In genomic region chr4:4385729-4386295, GRCh38 we compare ENCODE assay signal across 8 cellular contexts. TPM values are rescaled to one million over a fixed set of nuclear protein-coding genes. Genes with fewer than 3 reads are reported as not detected.
DNase-seq lines count a peak whose midpoint lies in the region; ATAC-seq lines count a peak whose summit lies in the region.

No MANE protein-coding gene starts in this region.

- no peaks in the 10 kb centered on the region for H3K9me3 ChIP-seq in iPS-15b (ENCODE audit: control insufficient read depth, insufficient read depth, low read length)

- H3K9ac ChIP-seq in iPS-15b (ENCODE audit: low read depth, low read length): no peak overlapping the region

- H3K36me3 Mint-ChIP-seq in activated CD8-positive, alpha-beta memory T cell treated with anti-CD3 and anti-CD28 coated beads, Interleukin-2, amount 10 ng/mL, durations not matched to agents 7 days and 5 days: no peaks in the 10 kb centered on the region
- H3K36me3 Mint-ChIP-seq in activated CD8-positive, alpha-beta T cell treated with anti-CD3 and anti-CD28 coated beads, Interleukin-2, amount 10 ng/mL, durations not matched to agents 7 days and 5 days (ENCODE audit: low read depth): no peaks in the 10 kb centered on the region

- no peak for DNase-seq in activated CD8-positive, alpha-beta memory T cell treated with anti-CD3 and anti-CD28 coated beads, Interleukin-2, amount 10 ng/mL, durations not matched to agents 7 days and 5 days
- DNase-seq in activated CD8-positive, alpha-beta memory T cell treated with anti-CD3 and anti-CD28 coated beads, Interleukin-2, amount 50 U/mL, for 4 hours: no peak
- no peak for DNase-seq in activated CD8-positive, alpha-beta T cell treated with anti-CD3 and anti-CD28 coated beads, Interleukin-2, amount 10 ng/mL, durations not matched to agents 7 days and 5 days
- DNase-seq in stimulated activated naive CD8-positive, alpha-beta T cell treated with anti-CD3 and anti-CD28 coated beads, Interleukin-15, amount 100 ng/mL, for 72 hours: no peak
- DNase-seq in Kasumi-1 (lab: John Stamatoyannopoulos, UW) (no peak), NCI-H1436 treated with DMSO at 0.1 percent for 48 hours (lab: John Stamatoyannopoulos, UW) (no peak), activated gamma-delta T cell (lab: John Stamatoyannopoulos, UW) (no peak)

- POLR2A ChIA-PET in activated CD8-positive, alpha-beta T cell treated with anti-CD3 and anti-CD28 coated beads, Interleukin-2, amount 10 ng/mL, durations not matched to agents 7 days and 5 days (lab: Charles Lee): no interaction called here

- peak overlapping the region; percentile 60 for H3K4me3 ChIP-seq in iPS-15b (ENCODE audit: low read depth, low read length)

- H3K9me3 Mint-ChIP-seq in activated CD8-positive, alpha-beta memory T cell treated with anti-CD3 and anti-CD28 coated beads, Interleukin-2, amount 10 ng/mL, durations not matched to agents 7 days and 5 days (ENCODE audit: low read depth): no peaks in the 10 kb centered on the region
- H3K9me3 Mint-ChIP-seq in activated CD8-positive, alpha-beta T cell treated with anti-CD3 and anti-CD28 coated beads, Interleukin-2, amount 10 ng/mL, durations not matched to agents 7 days and 5 days (ENCODE audit: insufficient read depth): no peaks in the 10 kb centered on the region
- H3K9me3 Mint-ChIP-seq in stimulated activated naive CD8-positive, alpha-beta T cell treated with anti-CD3 and anti-CD28 coated beads, Interleukin-15, amount 100 ng/mL, for 72 hours: no peaks in the 10 kb centered on the region

- peaks cover 4% of the 10 kb centered on the region for H3K36me3 ChIP-seq in iPS-15b (ENCODE audit: control insufficient read depth, insufficient read depth, low read length)

- peaks cover 44% of the 10 kb centered on the region for H3K27me3 Mint-ChIP-seq in activated CD8-positive, alpha-beta memory T cell treated with anti-CD3 and anti-CD28 coated beads, Interleukin-2, amount 10 ng/mL, durations not matched to agents 7 days and 5 days
- peaks cover 43% of the 10 kb centered on the region for H3K27me3 Mint-ChIP-seq in activated CD8-positive, alpha-beta T cell treated with anti-CD3 and anti-CD28 coated beads, Interleukin-2, amount 10 ng/mL, durations not matched to agents 7 days and 5 days (ENCODE audit: low read depth)
- H3K27me3 Mint-ChIP-seq in stimulated activated naive CD8-positive, alpha-beta T cell treated with anti-CD3 and anti-CD28 coated beads, Interleukin-15, amount 100 ng/mL, for 72 hours: peaks cover 66% of the 10 kb centered on the region

- H3K4me3 Mint-ChIP-seq in activated CD8-positive, alpha-beta memory T cell treated with anti-CD3 and anti-CD28 coated beads, Interleukin-2, amount 10 ng/mL, durations not matched to agents 7 days and 5 days: peak overlapping the region; percentile 67
- peak overlapping the region; percentile 79 for H3K4me3 Mint-ChIP-seq in activated CD8-positive, alpha-beta T cell treated with anti-CD3 and anti-CD28 coated beads, Interleukin-2, amount 10 ng/mL, durations not matched to agents 7 days and 5 days
- H3K4me3 Mint-ChIP-seq in stimulated activated naive CD8-positive, alpha-beta T cell treated with anti-CD3 and anti-CD28 coated beads, Interleukin-15, amount 100 ng/mL, for 72 hours: peak overlapping the region; percentile 84 to 86

- CTCF ChIA-PET in activated CD8-positive, alpha-beta memory T cell treated with anti-CD3 and anti-CD28 coated beads, Interleukin-2, amount 10 ng/mL, durations not matched to agents 7 days and 5 days (lab: Charles Lee): interaction anchor here (0.8 kb wide), 1 partner anchor 134 kb away, joined by 4 read pairs; no protein-coding TSS in a partner anchor
- CTCF ChIA-PET in activated CD8-positive, alpha-beta T cell treated with anti-CD3 and anti-CD28 coated beads, Interleukin-2, amount 10 ng/mL, durations not matched to agents 7 days and 5 days (lab: Charles Lee): interaction anchor here (0.7 kb wide), 1 partner anchor 116 kb away, joined by 3 read pairs; no protein-coding TSS in a partner anchor

- no peak overlapping the region for H3K27ac Mint-ChIP-seq in activated CD8-positive, alpha-beta memory T cell treated with anti-CD3 and anti-CD28 coated beads, Interleukin-2, amount 10 ng/mL, durations not matched to agents 7 days and 5 days
- no peak overlapping the region for H3K27ac Mint-ChIP-seq in activated CD8-positive, alpha-beta T cell treated with anti-CD3 and anti-CD28 coated beads, Interleukin-2, amount 10 ng/mL, durations not matched to agents 7 days and 5 days
- H3K27ac Mint-ChIP-seq in stimulated activated naive CD8-positive, alpha-beta T cell treated with anti-CD3 and anti-CD28 coated beads, Interleukin-15, amount 100 ng/mL, for 72 hours: no peak overlapping the region

- H3K27me3 ChIP-seq in iPS-15b (ENCODE audit: control insufficient read depth, insufficient read depth, low read length): peaks cover 29% of the 10 kb centered on the region

- no peak for ATAC-seq in activated CD8-positive, alpha-beta memory T cell treated with anti-CD3 and anti-CD28 coated beads, Interleukin-2, amount 10 ng/mL, durations not matched to agents 7 days and 5 days
- ATAC-seq in activated CD8-positive, alpha-beta T cell treated with anti-CD3 and anti-CD28 coated beads, Interleukin-2, amount 10 ng/mL, durations not matched to agents 7 days and 5 days: peak; percentile 1
- no peak for ATAC-seq in stimulated activated naive CD8-positive, alpha-beta T cell treated with anti-CD3 and anti-CD28 coated beads, Interleukin-15, amount 100 ng/mL, for 72 hours

- H3K4me1 Mint-ChIP-seq in activated CD8-positive, alpha-beta memory T cell treated with anti-CD3 and anti-CD28 coated beads, Interleukin-2, amount 10 ng/mL, durations not matched to agents 7 days and 5 days: peaks cover 14% of the 10 kb centered on the region
- peaks cover 19% of the 10 kb centered on the region for H3K4me1 Mint-ChIP-seq in activated CD8-positive, alpha-beta T cell treated with anti-CD3 and anti-CD28 coated beads, Interleukin-2, amount 10 ng/mL, durations not matched to agents 7 days and 5 days (ENCODE audit: low read depth)
- peaks cover 23% of the 10 kb centered on the region for H3K4me1 Mint-ChIP-seq in stimulated activated naive CD8-positive, alpha-beta T cell treated with anti-CD3 and anti-CD28 coated beads, Interleukin-15, amount 100 ng/mL, for 72 hours

- H3K4me1 ChIP-seq in iPS-15b (ENCODE audit: control insufficient read depth, insufficient read depth, low read length): peaks cover 6% of the 10 kb centered on the region

RNA-seq across cellular contexts. Expression of gene NSG1, which starts 1.1 kb away (rescaled TPM):
- 1 to 10 TPM; 3.4 to 9.8 TPM for total RNA-seq in activated CD8-positive, alpha-beta memory T cell treated with anti-CD3 and anti-CD28 coated beads, Interleukin-2, amount 10 ng/mL, durations not matched to agents 7 days and 5 days
- total RNA-seq in activated CD8-positive, alpha-beta T cell treated with anti-CD3 and anti-CD28 coated beads, Interleukin-2, amount 10 ng/mL, durations not matched to agents 7 days and 5 days: 10 to 100 TPM; 15.8 to 17.8 TPM
